ENCODE assay signal across 1 cellular context in the genomic region with DNA sequence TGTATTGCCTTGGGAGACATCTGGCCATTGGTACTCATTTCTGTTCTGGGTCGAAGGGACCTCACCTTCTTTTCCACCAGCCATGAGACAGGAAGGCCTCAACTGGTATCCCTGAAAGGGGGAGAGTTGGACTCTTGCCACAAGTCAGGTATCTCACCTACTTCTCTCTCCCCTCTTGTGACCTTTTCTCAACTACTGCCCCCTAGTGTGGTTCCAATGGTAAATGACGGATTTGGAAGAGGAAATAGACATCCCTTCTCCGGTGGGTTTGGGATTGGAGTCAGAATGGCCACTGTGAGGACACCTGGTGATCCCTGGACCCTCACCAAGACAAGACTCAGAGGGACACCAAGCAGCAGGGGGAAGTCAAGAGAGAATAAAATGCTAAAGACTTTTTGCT. TPM values are rescaled to one million over a fixed set of nuclear protein-coding genes. Genes with fewer than 3 reads are reported as not detected.
"Had no signal": no experiment of that assay in that cellular context is flagged by ENCODE, and none has a peak within 500 bp of the region (broad histone marks: within the 10 kb centered on the region; RNA-seq: fewer than 3 reads in every experiment).

No MANE protein-coding gene starts in this region.

RNA-seq across cellular contexts. Expression of a gene that starts 21.9 kb away (rescaled TPM):
- total RNA-seq: G401 had no signal
